Comparison of ENCODE assay signal across 16 cellular contexts in genomic region chr21:36641886-36642285, GRCh38. TPM values are rescaled to one million over a fixed set of nuclear protein-coding genes. Genes with fewer than 3 reads are reported as not detected.
DNase-seq lines count a peak whose midpoint lies in the region; ATAC-seq, FAIRE-seq and TF ChIP-seq lines count a peak whose summit lies in the region.
"Had no signal": no experiment of that assay in that cellular context is flagged by ENCODE, and none has a peak within 500 bp of the region (broad histone marks: within the 10 kb centered on the region; RNA-seq: fewer than 3 reads in every experiment).

No MANE protein-coding gene starts in this region.

- H3K27ac ChIP-seq in A673 (ENCODE audit: low read depth, low read length, poor library complexity, severe bottlenecking): peak overlapping the region; percentile 96
- H3K27ac ChIP-seq in BLaER1: peak overlapping the region; percentile 64; the same call in 1 of the 2 replicates
- no peak overlapping the region for H3K27ac ChIP-seq in H1 (ENCODE audit: low read depth, low read length)
- no peak overlapping the region for H3K27ac ChIP-seq in gastrocnemius medialis
- no peak overlapping the region for H3K27ac ChIP-seq in Karpas-422 (ENCODE audit: low read length)
- H3K27ac ChIP-seq: HL-60 had no signal

- H3K4me1 ChIP-seq in A673 (ENCODE audit: insufficient read depth, low read length, poor library complexity, severe bottlenecking) (peaks cover 43% of the 10 kb centered on the region), BLaER1 (peaks cover 47% of the 10 kb centered on the region), H1 (replicated peaks in 1 of 4; ENCODE audit: control insufficient read depth in 3 of 4, insufficient read depth in 4 of 4, low read length in 3 of 4) (no peaks in the 10 kb centered on the region), gastrocnemius medialis (no peaks in the 10 kb centered on the region), Karpas-422 (ENCODE audit: low read length) (no peaks in the 10 kb centered on the region)
- H3K4me1 ChIP-seq: HAP-1 had no signal

- no peak overlapping the region for H3K56ac ChIP-seq in H1 (replicated peaks; ENCODE audit: insufficient read length, low read depth, low read length)

- no peak for FAIRE-seq in H1 (lab: Jason Lieb, UNC)
- FAIRE-seq: A204.1 had no signal

- H3K79me2 ChIP-seq in H1 (ENCODE audit: control insufficient read depth in 1 of 2, insufficient read depth in 2 of 2, low read length in 2 of 2): no peaks in the 10 kb centered on the region
- no peaks in the 10 kb centered on the region for H3K79me2 ChIP-seq in Karpas-422 (ENCODE audit: low read length)

- no TSS peak for BruUV-seq in A673 (replicated peaks; lab: Mats Ljungman, UMichigan)

- H2AFZ ChIP-seq in H1 (ENCODE audit: low read length) (no peak overlapping the region), Karpas-422 (ENCODE audit: low read length) (no peak overlapping the region)

- H3K9ac ChIP-seq in BLaER1: no peak overlapping the region
- H3K9ac ChIP-seq in H1 (replicated peaks in 1 of 4; ENCODE audit: extremely low read depth in 1 of 4, low read depth in 3 of 4, low read length in 3 of 4): no peak overlapping the region
- no peak overlapping the region for H3K9ac ChIP-seq in Karpas-422 (ENCODE audit: low read length)

- ATAC-seq in stimulated activated effector memory CD8-positive, alpha-beta T cell treated with anti-CD3 and anti-CD28 coated beads, Interleukin-12 subunit alpha, Interleukin-12 subunit beta, amount 100 ng/mL, for 72 hours: peak; percentile 11
- ATAC-seq in gastrocnemius medialis (no peak), GM21529 (IDR thresholded peaks at IDR 0.05; ENCODE audit: unreplicated experiment) (no peak)
- ATAC-seq: CD8-positive, alpha-beta T cell had no signal

- CTCF ChIA-PET in A673 (lab: Charles Lee): interaction anchor here (1.3 kb wide), 1 partner anchor 11 kb away, joined by 7 read pairs; no protein-coding TSS in a partner anchor
- CTCF ChIA-PET in H1 (lab: Charles Lee; ENCODE audit: partially characterized antibody): interaction anchor here (0.8 to 2.4 kb wide), 9 partner anchors 10 to 294 kb away, joined by 3 to 6 read pairs (median 4); no protein-coding TSS in a partner anchor

- H3K14ac ChIP-seq in H1 (ENCODE audit: insufficient read length): no peak overlapping the region

- WGBS in H1 (ENCODE audit: extremely low coverage in 1 of 2, insufficient coverage in 1 of 2, insufficient read length in 1 of 2, insufficient replicate concordance in 2 of 2, low coverage in 1 of 2, low lambda C conversion rate in 2 of 2, missing lambda C conversion rate in 1 of 2), 2 experiments: 86% methylated on average over 9 of the region's 9 CpGs; no CpG with 5 or more reads in 1 of the 2 experiments

- peaks cover 8% of the 10 kb centered on the region for H3K36me3 ChIP-seq in A673 (ENCODE audit: insufficient read depth, low read length, poor library complexity, severe bottlenecking)
- H3K36me3 ChIP-seq in BLaER1: 0 out of 2 replicates have a peak, but pooled peaks cover 6% of the 10 kb centered on the region
- H3K36me3 ChIP-seq in H1 (ENCODE audit: control insufficient read depth in 2 of 4, insufficient read depth in 4 of 4, low read length in 3 of 4): no peaks in the 10 kb centered on the region
- no peaks in the 10 kb centered on the region for H3K36me3 ChIP-seq in gastrocnemius medialis
- no peaks in the 10 kb centered on the region for H3K36me3 ChIP-seq in Karpas-422 (ENCODE audit: insufficient read depth, low read length)
- H3K36me3 ChIP-seq: HAP-1 had no signal

- H4K5ac ChIP-seq in H1 (ENCODE audit: insufficient read length, low read depth, low read length): no peak overlapping the region

- no peak overlapping the region for H3K23ac ChIP-seq in H1 (ENCODE audit: insufficient read length)

- H4K20me1 ChIP-seq in BLaER1 (no peaks in the 10 kb centered on the region), H1 (replicated peaks in 1 of 2; ENCODE audit: control insufficient read depth in 1 of 2, insufficient read depth in 2 of 2, low read length in 2 of 2) (no peaks in the 10 kb centered on the region), Karpas-422 (ENCODE audit: insufficient read depth, low read depth, low read length) (no peaks in the 10 kb centered on the region)

- H3K4me3 Mint-ChIP-seq in stimulated activated effector memory CD8-positive, alpha-beta T cell treated with anti-CD3 and anti-CD28 coated beads, Interleukin-12 subunit alpha, Interleukin-12 subunit beta, amount 100 ng/mL, for 72 hours: no peak overlapping the region
- H3K4me3 Mint-ChIP-seq: CD8-positive, alpha-beta T cell had no signal

- no peaks in the 10 kb centered on the region for H3K79me1 ChIP-seq in H1 (ENCODE audit: low read depth, low read length)

- H2BK120ac ChIP-seq in H1 (replicated peaks; ENCODE audit: low read depth, low read length): no peak overlapping the region

- no peak overlapping the region for H3K4me3 ChIP-seq in A673 (ENCODE audit: low read depth, low read length, poor library complexity, severe bottlenecking)
- no peak overlapping the region for H3K4me3 ChIP-seq in BLaER1
- no peak overlapping the region for H3K4me3 ChIP-seq in H1 (ENCODE audit: extremely low read depth in 1 of 4, insufficient read depth in 2 of 4, low read depth in 3 of 4, low read length in 4 of 4)
- no peak overlapping the region for H3K4me3 ChIP-seq in gastrocnemius medialis
- no peak overlapping the region for H3K4me3 ChIP-seq in Karpas-422 (ENCODE audit: low read length)
- H3K4me3 ChIP-seq: HAP-1 had no signal

- intact Hi-C loops in A673 (cut with micrococcal nuclease; ENCODE audit: unreplicated experiment) (loop anchor here (2.0 to 5.0 kb wide), 6 partner anchors 65 to 335 kb away; no protein-coding TSS in a partner anchor), gastrocnemius medialis (cut with DNase I; ENCODE audit: low total_unique reads) (no loop called here)

- H3K4ac ChIP-seq in H1 (replicated peaks; ENCODE audit: insufficient read length, low read depth, low read length): no peak overlapping the region

- H3K27ac Mint-ChIP-seq in stimulated activated effector memory CD8-positive, alpha-beta T cell treated with anti-CD3 and anti-CD28 coated beads, Interleukin-12 subunit alpha, Interleukin-12 subunit beta, amount 100 ng/mL, for 72 hours: no peak overlapping the region
- H3K27ac Mint-ChIP-seq: CD8-positive, alpha-beta T cell had no signal

- H3K9me2 ChIP-seq in Karpas-422 (replicated peaks; ENCODE audit: insufficient read depth, low read length): no peaks in the 10 kb centered on the region

- H3K9me3 ChIP-seq in A673 (ENCODE audit: low read depth, low read length, poor library complexity, severe bottlenecking) (peaks cover 11% of the 10 kb centered on the region), BLaER1 (peaks cover 32% of the 10 kb centered on the region), H1 (ENCODE audit: insufficient read depth in 2 of 2, low read depth in 1 of 2, low read length in 1 of 2) (no peaks in the 10 kb centered on the region), gastrocnemius medialis (no peaks in the 10 kb centered on the region), Karpas-422 (ENCODE audit: low read length) (no peaks in the 10 kb centered on the region)
- H3K9me3 ChIP-seq: HAP-1 had no signal

- H2AK5ac ChIP-seq in H1 (ENCODE audit: low read depth, low read length): no peak overlapping the region

- no peak overlapping the region for H3K18ac ChIP-seq in H1 (ENCODE audit: extremely low read depth, low read length)

- POLR2A ChIA-PET in A673 (lab: Charles Lee; ENCODE audit: low non-redundant PET): no interaction called here
- POLR2A ChIA-PET in H1 (lab: Charles Lee; ENCODE audit: partially characterized antibody): no interaction called here

- in situ Hi-C loops in gastrocnemius medialis (cut with MboI; ENCODE audit: low sequenced_read_pairs in 4 of 4): no loop called here

- TF ChIP-seq POLR2A in H1 (IDR thresholded peaks at IDR 0.05; ENCODE audit: control extremely low read depth in 1 of 2, low read depth in 2 of 2, low read length in 2 of 2): no peak
- TF ChIP-seq POLR2A in gastrocnemius medialis (IDR thresholded peaks at IDR 0.05): no peak

- H2BK20ac ChIP-seq in H1 (ENCODE audit: low read length): no peak overlapping the region

- H3K4me2 ChIP-seq in BLaER1 (peak overlapping the region; percentile 89), H1 (ENCODE audit: insufficient read depth in 1 of 2, low read depth in 2 of 2, low read length in 2 of 2) (no peak overlapping the region), Karpas-422 (ENCODE audit: low read depth, low read length, poor library complexity, severe bottlenecking) (no peak overlapping the region)

- H3K36me3 Mint-ChIP-seq in stimulated activated effector memory CD8-positive, alpha-beta T cell treated with anti-CD3 and anti-CD28 coated beads, Interleukin-12 subunit alpha, Interleukin-12 subunit beta, amount 100 ng/mL, for 72 hours: no peaks in the 10 kb centered on the region
- H3K36me3 Mint-ChIP-seq: CD8-positive, alpha-beta T cell had no signal

- TF ChIP-seq RAD21 in H1 (IDR thresholded peaks at IDR 0.05 in 1 of 2, conservative IDR thresholded peaks at IDR 0.05 in 1 of 2; ENCODE audit: low read depth in 2 of 2, low read length in 2 of 2): no peak

- no peak overlapping the region for H2BK12ac ChIP-seq in H1 (ENCODE audit: low read depth, low read length)

- peaks cover 6% of the 10 kb centered on the region for H3K9me3 Mint-ChIP-seq in stimulated activated effector memory CD8-positive, alpha-beta T cell treated with anti-CD3 and anti-CD28 coated beads, Interleukin-12 subunit alpha, Interleukin-12 subunit beta, amount 100 ng/mL, for 72 hours

- no peak overlapping the region; the same call in 1 of the 2 replicates for H4K8ac ChIP-seq in H1 (ENCODE audit: extremely low read depth, insufficient read depth, low read length)

- no peaks in the 10 kb centered on the region for H3K4me1 Mint-ChIP-seq in stimulated activated effector memory CD8-positive, alpha-beta T cell treated with anti-CD3 and anti-CD28 coated beads, Interleukin-12 subunit alpha, Interleukin-12 subunit beta, amount 100 ng/mL, for 72 hours

- DNase-seq in A673 (ENCODE audit: low spot score) (no peak), H1 (ENCODE audit: low read depth in 1 of 2, low spot score in 2 of 2) (no peak), gastrocnemius medialis (no peak), Karpas-422 (no peak)
- no peak for DNase-seq in stimulated activated effector memory CD8-positive, alpha-beta T cell treated with anti-CD3 and anti-CD28 coated beads, Interleukin-12 subunit alpha, Interleukin-12 subunit beta, amount 100 ng/mL, for 72 hours (ENCODE audit: low spot score in 2 of 2)
- DNase-seq: AML-193; Calu3; CD8-positive, alpha-beta T cell; DMS79 treated with DMSO at 0.1 percent for 48 hours; GF-D8 had no signal

- no peak for TF ChIP-seq EP300 in H1 (IDR thresholded peaks at IDR 0.05; ENCODE audit: borderline replicate concordance in 1 of 2, low read depth in 2 of 2, low read length in 2 of 2)

- H2BK5ac ChIP-seq in H1 (ENCODE audit: low read depth, low read length): no peak overlapping the region

- peak overlapping the region; percentile 72; the same call in 1 of the 2 replicates for H2BK15ac ChIP-seq in H1 (ENCODE audit: low read length)

- H3K27me3 ChIP-seq in A673 (replicated peaks; ENCODE audit: insufficient read depth, low read depth, low read length, poor library complexity): no peaks in the 10 kb centered on the region
- H3K27me3 ChIP-seq in BLaER1: no peaks in the 10 kb centered on the region
- H3K27me3 ChIP-seq in H1 (replicated peaks in 1 of 4; ENCODE audit: control insufficient read depth in 3 of 4, extremely low read depth in 1 of 4, insufficient read depth in 3 of 4, low read length in 3 of 4): no peaks in the 10 kb centered on the region; a peak in 1 of 7 replicates
- peaks cover 0 to 19% (median 0%) of the 10 kb centered on the region in 3 donors for H3K27me3 ChIP-seq in gastrocnemius medialis
- H3K27me3 ChIP-seq in Karpas-422 (ENCODE audit: low read length): no peaks in the 10 kb centered on the region

- H3K23me2 ChIP-seq in H1 (ENCODE audit: low read depth, low read length): no peaks in the 10 kb centered on the region

- no peak for TF ChIP-seq CTCF in A673 (conservative IDR thresholded peaks at IDR 0.05; ENCODE audit: low read depth, low read length)
- no peak for TF ChIP-seq CTCF in H1 (IDR thresholded peaks at IDR 0.05; ENCODE audit: control extremely low read depth in 1 of 3, insufficient read depth in 1 of 3, low read depth in 1 of 3, low read length in 3 of 3)
- TF ChIP-seq CTCF in gastrocnemius medialis (IDR thresholded peaks at IDR 0.05 in 4 of 5, conservative IDR thresholded peaks at IDR 0.05 in 1 of 5): no peak

- no peak overlapping the region for H4K91ac ChIP-seq in H1 (replicated peaks; ENCODE audit: insufficient read length, low read length)

RNA-seq across cellular contexts. Expression of gene SIM2, which starts 57.0 kb away (rescaled TPM):
- total RNA-seq in A673 (2021) (42.7 and 49.1 TPM in 2 replicates), gastrocnemius medialis (1 to 10 TPM in 3 of 4 donors, under 1 TPM in 1; 1.00 to 9.3 (median 4.1) TPM)
- total RNA-seq in H1 (2021; fragmentation: NEBNext Ultra II Directional; extraction: Animal tissue kit (Norgen Biotek cat#: 25700)): 0.26 and 0.34 TPM in 2 replicates
- polyA plus RNA-seq in H1 (2011; rRNA removed): 0.05 and 0.16 TPM in 2 replicates
- polyA plus RNA-seq in H1 (2011; cell fraction: cytosol; rRNA removed): 0.08 TPM
- polyA plus RNA-seq in H1 (2011; cell fraction: nucleus; rRNA removed): 0.24 TPM
- 0.08 to 0.37 TPM (median 0.19 TPM) in 4 replicates for polyA plus RNA-seq in H1 (2012, experiment 1 of 2)
- 0.05 TPM for polyA plus RNA-seq in H1 (2012, experiment 2 of 2)
- polyA plus RNA-seq in H1 (2013, experiment 1 of 2): 0.14 TPM
- 0.11 TPM for polyA plus RNA-seq in H1 (2013, experiment 2 of 2)
- polyA minus RNA-seq in H1 (2011; rRNA and poly(A)+ RNA removed): 0.05 and 0.13 TPM in 2 replicates
- not detected for polyA minus RNA-seq in H1 (2011; cell fraction: cytosol; rRNA and poly(A)+ RNA removed)
- polyA minus RNA-seq in H1 (2011; cell fraction: nucleus; rRNA and poly(A)+ RNA removed): 0.70 TPM
- not detected in 2 replicates for total RNA-seq in Karpas-422 (2014; rRNA removed; shearing (Covaris generic); ENCODE audit: low replicate concordance)
- total RNA-seq: CD8-positive, alpha-beta T cell had no signal
- polyA plus RNA-seq: BJ had no signal

Comparison
In these comparisons a context has a peak if more than half of its experiments do, and no peak if none do; other contexts are left out.
1. H3K27ac ChIP-seq: peak in A673 (single experiment) and BLaER1 (single experiment); none in H1 (single experiment), gastrocnemius medialis (0 of 4) and Karpas-422 (single experiment).